21 cellular contexts compared by ENCODE assay signal in genomic region chr4:105154576-105154975, GRCh38. TPM values are rescaled to one million over a fixed set of nuclear protein-coding genes. Genes with fewer than 3 reads are reported as not detected.
DNase-seq lines count a peak whose midpoint lies in the region; ATAC-seq and TF ChIP-seq lines count a peak whose summit lies in the region.
"Had no signal": no experiment of that assay in that cellular context is flagged by ENCODE, and none has a peak within 500 bp of the region (broad histone marks: within the 10 kb centered on the region; RNA-seq: fewer than 3 reads in every experiment).

No MANE protein-coding gene starts in this region.

- no peak overlapping the region for H3K9ac ChIP-seq in endodermal cell (ENCODE audit: extremely low read depth, low read length, poor library complexity, severe bottlenecking)

- peaks cover 57% of the 10 kb centered on the region for H3K27me3 ChIP-seq in endodermal cell (ENCODE audit: control insufficient read depth, insufficient read depth, low read length, poor library complexity, severe bottlenecking)
- H3K27me3 ChIP-seq: MG63 had no signal

- DNase-seq in activated CD4-positive, alpha-beta T cell treated with anti-CD3 and anti-CD28 coated beads, Interleukin-2, amount 10 ng/mL, durations not matched to agents 24 days and 14 days, result peak; percentile 43
- no peak for DNase-seq in activated CD4-positive, alpha-beta T cell treated with anti-CD3 and anti-CD28 coated beads, Interleukin-2, amount 50 U/mL, for 1 hour
- DNase-seq in endodermal cell (peak; percentile 59), memory B cell (ENCODE audit: low spot score in 2 of 2) (no peak), amniotic stem cell (lab: John Stamatoyannopoulos, UW) (no peak), superior temporal gyrus (ENCODE audit: extremely low spot score) (no peak)
- DNase-seq: ACHN; C1 segment of cervical spinal cord; CD8-positive, alpha-beta memory T cell; Kasumi-1; MG63; NCI-H1417; NCI-H187 treated with DMSO at 0.1 percent for 48 hours; NCI-H2107; NCI-H446 treated with DMSO at 0.1 percent for 48 hours; NCI-H526 treated with DMSO at 0.1 percent for 48 hours; OCI-M1; Right ventricle myocardium superior had no signal

- no peak overlapping the region for H3K27ac ChIP-seq in endodermal cell (ENCODE audit: low read depth, low read length)
- H3K27ac ChIP-seq: 22Rv1 had no signal

- H3K36me3 Mint-ChIP-seq in activated CD4-positive, alpha-beta T cell treated with anti-CD3 and anti-CD28 coated beads, Interleukin-2, amount 10 ng/mL, durations not matched to agents 24 days and 14 days (ENCODE audit: low read depth), result peaks cover 24% of the 10 kb centered on the region
- H3K36me3 Mint-ChIP-seq in endodermal cell (ENCODE audit: low read depth) (no peaks in the 10 kb centered on the region), memory B cell (peaks cover 3% of the 10 kb centered on the region)

- WGBS in endodermal cell (ENCODE audit: insufficient coverage in 1 of 2, insufficient read length in 1 of 2), 2 experiments, result 90 to 100% methylated on average over 1 to 5 of the region's 5 CpGs

- H3K27ac Mint-ChIP-seq in activated CD4-positive, alpha-beta T cell treated with anti-CD3 and anti-CD28 coated beads, Interleukin-2, amount 10 ng/mL, durations not matched to agents 24 days and 14 days, result no peak overlapping the region
- H3K27ac Mint-ChIP-seq in endodermal cell (no peak overlapping the region), memory B cell (peak overlapping the region; percentile 3)

- H3K9me3 Mint-ChIP-seq in activated CD4-positive, alpha-beta T cell treated with anti-CD3 and anti-CD28 coated beads, Interleukin-2, amount 10 ng/mL, durations not matched to agents 24 days and 14 days, result no peaks in the 10 kb centered on the region
- H3K9me3 Mint-ChIP-seq in endodermal cell (no peaks in the 10 kb centered on the region), memory B cell (no peaks in the 10 kb centered on the region)
- H3K9me3 Mint-ChIP-seq: CD8-positive, alpha-beta memory T cell had no signal

- peaks cover 21% of the 10 kb centered on the region for H3K4me1 Mint-ChIP-seq in activated CD4-positive, alpha-beta T cell treated with anti-CD3 and anti-CD28 coated beads, Interleukin-2, amount 10 ng/mL, durations not matched to agents 24 days and 14 days
- H3K4me1 Mint-ChIP-seq in endodermal cell, result peaks cover 6% of the 10 kb centered on the region
- H3K4me1 Mint-ChIP-seq in memory B cell, result peaks cover 28% of the 10 kb centered on the region

- no peak overlapping the region for H3K4me3 ChIP-seq in endodermal cell (ENCODE audit: low read length)
- H3K4me3 ChIP-seq: MG63 had no signal

- intact Hi-C loops in activated CD4-positive, alpha-beta T cell treated with anti-CD3 and anti-CD28 coated beads, Interleukin-2, amount 10 ng/mL, durations not matched to agents 24 days and 14 days (cut with micrococcal nuclease), result no loop called here

- no peak overlapping the region for H3K4me3 Mint-ChIP-seq in activated CD4-positive, alpha-beta T cell treated with anti-CD3 and anti-CD28 coated beads, Interleukin-2, amount 10 ng/mL, durations not matched to agents 24 days and 14 days
- H3K4me3 Mint-ChIP-seq in endodermal cell, result no peak overlapping the region
- H3K4me3 Mint-ChIP-seq in memory B cell, result no peak overlapping the region
- H3K4me3 Mint-ChIP-seq: CD8-positive, alpha-beta memory T cell had no signal

- no peak for ATAC-seq in memory B cell (ENCODE audit: low read depth)
- ATAC-seq in HG03342 (IDR thresholded peaks at IDR 0.05; ENCODE audit: unreplicated experiment), result no peak
- no peak for ATAC-seq in HG03442 (IDR thresholded peaks at IDR 0.05; ENCODE audit: unreplicated experiment)

- H3K27me3 Mint-ChIP-seq in activated CD4-positive, alpha-beta T cell treated with anti-CD3 and anti-CD28 coated beads, Interleukin-2, amount 10 ng/mL, durations not matched to agents 24 days and 14 days, result no peaks in the 10 kb centered on the region
- H3K27me3 Mint-ChIP-seq in endodermal cell (ENCODE audit: insufficient read depth), result peaks cover 82% of the 10 kb centered on the region
- H3K27me3 Mint-ChIP-seq in memory B cell, result no peaks in the 10 kb centered on the region
- H3K27me3 Mint-ChIP-seq: CD8-positive, alpha-beta memory T cell had no signal

- H3K9me3 ChIP-seq in endodermal cell (ENCODE audit: control insufficient read depth, low read length), result no peaks in the 10 kb centered on the region
- H3K9me3 ChIP-seq: MG63 had no signal

- no peaks in the 10 kb centered on the region for H3K36me3 ChIP-seq in endodermal cell (ENCODE audit: control insufficient read depth, insufficient read depth, low read length)
- H3K36me3 ChIP-seq: MG63 had no signal

- TF ChIP-seq CTCF in endodermal cell (conservative IDR thresholded peaks at IDR 0.05), result no peak

- H3K4me1 ChIP-seq in endodermal cell (ENCODE audit: control insufficient read depth, insufficient read depth, low read length), result no peaks in the 10 kb centered on the region

RNA-seq across cellular contexts. Expression of gene TET2, which starts 7.9 kb away (rescaled TPM):
- 26.1 and 28.9 TPM in 2 replicates for total RNA-seq in activated CD4-positive, alpha-beta T cell treated with anti-CD3 and anti-CD28 coated beads, Interleukin-2, amount 10 ng/mL, durations not matched to agents 24 days and 14 days
- 10 to 100 TPM; 12.0 to 15.5 TPM for total RNA-seq in endodermal cell
- polyA plus RNA-seq in endodermal cell (2013, experiment 1 of 2), result 11.6 TPM
- polyA plus RNA-seq in endodermal cell (2013, experiment 2 of 2), result 12.5 TPM

Comparison
In these comparisons a context has a peak if more than half of its experiments do, and no peak if none do; other contexts are left out.
1. DNase-seq: peak in activated CD4-positive, alpha-beta T cell treated with anti-CD3 and anti-CD28 coated beads, Interleukin-2, amount 10 ng/mL, durations not matched to agents 24 days and 14 days (single experiment) and endodermal cell (single experiment); none in activated CD4-positive, alpha-beta T cell treated with anti-CD3 and anti-CD28 coated beads, Interleukin-2, amount 50 U/mL, for 1 hour (single experiment), memory B cell (0 of 2), amniotic stem cell (single experiment) and superior temporal gyrus (single experiment).